1 cellular context compared by ENCODE assay signal in the genomic region with DNA sequence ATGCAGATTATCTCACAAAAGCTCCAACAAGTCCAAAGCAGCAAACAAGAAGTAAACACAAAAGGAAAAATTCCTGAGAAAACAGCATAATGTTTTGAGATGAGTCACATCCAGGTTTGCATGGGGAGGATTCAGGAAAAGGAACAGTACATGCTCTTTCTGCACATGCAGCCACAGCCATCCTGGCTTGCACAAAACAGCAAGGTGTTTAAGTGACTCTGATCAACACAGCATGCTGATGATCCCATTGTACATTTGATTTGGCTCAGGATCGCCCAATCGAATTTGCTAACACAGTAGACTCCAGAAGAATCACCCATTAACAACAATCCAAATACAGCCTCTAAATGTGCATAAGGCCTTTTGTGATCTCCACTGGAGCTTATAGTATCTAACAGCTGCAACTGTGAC.
TF ChIP-seq lines count a peak whose summit lies in the region.

No MANE protein-coding gene starts in this region.

TF ChIP-seq in H1, 55 proteins besides CTCF, POLR2A, EP300 and RAD21:
- TF ChIP-seq RXRA (IDR thresholded peaks at IDR 0.05; ENCODE audit: insufficient read depth, low read depth, low read length), result no peak
- no peak for TF ChIP-seq POU5F1 (IDR thresholded peaks at IDR 0.05; ENCODE audit: low read depth, low read length)
- TF ChIP-seq POLR2AphosphoS5 (IDR thresholded peaks at IDR 0.05; ENCODE audit: low read depth, low read length), result no peak
- no peak for TF ChIP-seq SP2 (IDR thresholded peaks at IDR 0.05; ENCODE audit: low read length)
- no peak for TF ChIP-seq KDM1A (IDR thresholded peaks at IDR 0.05; ENCODE audit: borderline replicate concordance, low read length)
- TF ChIP-seq GABPA (IDR thresholded peaks at IDR 0.05; ENCODE audit: borderline replicate concordance, insufficient read depth, low read length), result no peak
- TF ChIP-seq KDM4A (IDR thresholded peaks at IDR 0.05; ENCODE audit: low read depth, low read length, severe bottlenecking), result no peak
- TF ChIP-seq ASH2L (IDR thresholded peaks at IDR 0.05; ENCODE audit: low read length), result no peak
- no peak for TF ChIP-seq CTBP2 (IDR thresholded peaks at IDR 0.05; ENCODE audit: borderline replicate concordance, insufficient read depth, insufficient read length, low read length)
- TF ChIP-seq, protein P1, sequence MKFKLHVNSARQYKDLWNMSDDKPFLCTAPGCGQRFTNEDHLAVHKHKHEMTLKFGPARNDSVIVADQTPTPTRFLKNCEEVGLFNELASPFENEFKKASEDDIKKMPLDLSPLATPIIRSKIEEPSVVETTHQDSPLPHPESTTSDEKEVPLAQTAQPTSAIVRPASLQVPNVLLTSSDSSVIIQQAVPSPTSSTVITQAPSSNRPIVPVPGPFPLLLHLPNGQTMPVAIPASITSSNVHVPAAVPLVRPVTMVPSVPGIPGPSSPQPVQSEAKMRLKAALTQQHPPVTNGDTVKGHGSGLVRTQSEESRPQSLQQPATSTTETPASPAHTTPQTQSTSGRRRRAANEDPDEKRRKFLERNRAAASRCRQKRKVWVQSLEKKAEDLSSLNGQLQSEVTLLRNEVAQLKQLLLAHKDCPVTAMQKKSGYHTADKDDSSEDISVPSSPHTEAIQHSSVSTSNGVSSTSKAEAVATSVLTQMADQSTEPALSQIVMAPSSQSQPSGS (IDR thresholded peaks at IDR 0.05; ENCODE audit: low read length), result no peak
- TF ChIP-seq SRF (IDR thresholded peaks at IDR 0.05; ENCODE audit: low read depth, low read length), result no peak
- TF ChIP-seq JUND (IDR thresholded peaks at IDR 0.05; ENCODE audit: low read length), result no peak
- TF ChIP-seq TBP (IDR thresholded peaks at IDR 0.05; ENCODE audit: low read depth, low read length), result no peak
- TF ChIP-seq CHD1 (IDR thresholded peaks at IDR 0.05; ENCODE audit: low read depth, low read length), result no peak
- TF ChIP-seq, protein P2, sequence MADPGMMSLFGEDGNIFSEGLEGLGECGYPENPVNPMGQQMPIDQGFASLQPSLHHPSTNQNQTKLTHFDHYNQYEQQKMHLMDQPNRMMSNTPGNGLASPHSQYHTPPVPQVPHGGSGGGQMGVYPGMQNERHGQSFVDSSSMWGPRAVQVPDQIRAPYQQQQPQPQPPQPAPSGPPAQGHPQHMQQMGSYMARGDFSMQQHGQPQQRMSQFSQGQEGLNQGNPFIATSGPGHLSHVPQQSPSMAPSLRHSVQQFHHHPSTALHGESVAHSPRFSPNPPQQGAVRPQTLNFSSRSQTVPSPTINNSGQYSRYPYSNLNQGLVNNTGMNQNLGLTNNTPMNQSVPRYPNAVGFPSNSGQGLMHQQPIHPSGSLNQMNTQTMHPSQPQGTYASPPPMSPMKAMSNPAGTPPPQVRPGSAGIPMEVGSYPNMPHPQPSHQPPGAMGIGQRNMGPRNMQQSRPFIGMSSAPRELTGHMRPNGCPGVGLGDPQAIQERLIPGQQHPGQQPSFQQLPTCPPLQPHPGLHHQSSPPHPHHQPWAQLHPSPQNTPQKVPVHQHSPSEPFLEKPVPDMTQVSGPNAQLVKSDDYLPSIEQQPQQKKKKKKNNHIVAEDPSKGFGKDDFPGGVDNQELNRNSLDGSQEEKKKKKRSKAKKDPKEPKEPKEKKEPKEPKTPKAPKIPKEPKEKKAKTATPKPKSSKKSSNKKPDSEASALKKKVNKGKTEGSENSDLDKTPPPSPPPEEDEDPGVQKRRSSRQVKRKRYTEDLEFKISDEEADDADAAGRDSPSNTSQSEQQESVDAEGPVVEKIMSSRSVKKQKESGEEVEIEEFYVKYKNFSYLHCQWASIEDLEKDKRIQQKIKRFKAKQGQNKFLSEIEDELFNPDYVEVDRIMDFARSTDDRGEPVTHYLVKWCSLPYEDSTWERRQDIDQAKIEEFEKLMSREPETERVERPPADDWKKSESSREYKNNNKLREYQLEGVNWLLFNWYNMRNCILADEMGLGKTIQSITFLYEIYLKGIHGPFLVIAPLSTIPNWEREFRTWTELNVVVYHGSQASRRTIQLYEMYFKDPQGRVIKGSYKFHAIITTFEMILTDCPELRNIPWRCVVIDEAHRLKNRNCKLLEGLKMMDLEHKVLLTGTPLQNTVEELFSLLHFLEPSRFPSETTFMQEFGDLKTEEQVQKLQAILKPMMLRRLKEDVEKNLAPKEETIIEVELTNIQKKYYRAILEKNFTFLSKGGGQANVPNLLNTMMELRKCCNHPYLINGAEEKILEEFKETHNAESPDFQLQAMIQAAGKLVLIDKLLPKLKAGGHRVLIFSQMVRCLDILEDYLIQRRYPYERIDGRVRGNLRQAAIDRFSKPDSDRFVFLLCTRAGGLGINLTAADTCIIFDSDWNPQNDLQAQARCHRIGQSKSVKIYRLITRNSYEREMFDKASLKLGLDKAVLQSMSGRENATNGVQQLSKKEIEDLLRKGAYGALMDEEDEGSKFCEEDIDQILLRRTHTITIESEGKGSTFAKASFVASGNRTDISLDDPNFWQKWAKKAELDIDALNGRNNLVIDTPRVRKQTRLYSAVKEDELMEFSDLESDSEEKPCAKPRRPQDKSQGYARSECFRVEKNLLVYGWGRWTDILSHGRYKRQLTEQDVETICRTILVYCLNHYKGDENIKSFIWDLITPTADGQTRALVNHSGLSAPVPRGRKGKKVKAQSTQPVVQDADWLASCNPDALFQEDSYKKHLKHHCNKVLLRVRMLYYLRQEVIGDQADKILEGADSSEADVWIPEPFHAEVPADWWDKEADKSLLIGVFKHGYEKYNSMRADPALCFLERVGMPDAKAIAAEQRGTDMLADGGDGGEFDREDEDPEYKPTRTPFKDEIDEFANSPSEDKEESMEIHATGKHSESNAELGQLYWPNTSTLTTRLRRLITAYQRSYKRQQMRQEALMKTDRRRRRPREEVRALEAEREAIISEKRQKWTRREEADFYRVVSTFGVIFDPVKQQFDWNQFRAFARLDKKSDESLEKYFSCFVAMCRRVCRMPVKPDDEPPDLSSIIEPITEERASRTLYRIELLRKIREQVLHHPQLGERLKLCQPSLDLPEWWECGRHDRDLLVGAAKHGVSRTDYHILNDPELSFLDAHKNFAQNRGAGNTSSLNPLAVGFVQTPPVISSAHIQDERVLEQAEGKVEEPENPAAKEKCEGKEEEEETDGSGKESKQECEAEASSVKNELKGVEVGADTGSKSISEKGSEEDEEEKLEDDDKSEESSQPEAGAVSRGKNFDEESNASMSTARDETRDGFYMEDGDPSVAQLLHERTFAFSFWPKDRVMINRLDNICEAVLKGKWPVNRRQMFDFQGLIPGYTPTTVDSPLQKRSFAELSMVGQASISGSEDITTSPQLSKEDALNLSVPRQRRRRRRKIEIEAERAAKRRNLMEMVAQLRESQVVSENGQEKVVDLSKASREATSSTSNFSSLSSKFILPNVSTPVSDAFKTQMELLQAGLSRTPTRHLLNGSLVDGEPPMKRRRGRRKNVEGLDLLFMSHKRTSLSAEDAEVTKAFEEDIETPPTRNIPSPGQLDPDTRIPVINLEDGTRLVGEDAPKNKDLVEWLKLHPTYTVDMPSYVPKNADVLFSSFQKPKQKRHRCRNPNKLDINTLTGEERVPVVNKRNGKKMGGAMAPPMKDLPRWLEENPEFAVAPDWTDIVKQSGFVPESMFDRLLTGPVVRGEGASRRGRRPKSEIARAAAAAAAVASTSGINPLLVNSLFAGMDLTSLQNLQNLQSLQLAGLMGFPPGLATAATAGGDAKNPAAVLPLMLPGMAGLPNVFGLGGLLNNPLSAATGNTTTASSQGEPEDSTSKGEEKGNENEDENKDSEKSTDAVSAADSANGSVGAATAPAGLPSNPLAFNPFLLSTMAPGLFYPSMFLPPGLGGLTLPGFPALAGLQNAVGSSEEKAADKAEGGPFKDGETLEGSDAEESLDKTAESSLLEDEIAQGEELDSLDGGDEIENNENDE (IDR thresholded peaks at IDR 0.05; ENCODE audit: insufficient replicate concordance, low read length), result no peak
- TF ChIP-seq, protein P3, sequence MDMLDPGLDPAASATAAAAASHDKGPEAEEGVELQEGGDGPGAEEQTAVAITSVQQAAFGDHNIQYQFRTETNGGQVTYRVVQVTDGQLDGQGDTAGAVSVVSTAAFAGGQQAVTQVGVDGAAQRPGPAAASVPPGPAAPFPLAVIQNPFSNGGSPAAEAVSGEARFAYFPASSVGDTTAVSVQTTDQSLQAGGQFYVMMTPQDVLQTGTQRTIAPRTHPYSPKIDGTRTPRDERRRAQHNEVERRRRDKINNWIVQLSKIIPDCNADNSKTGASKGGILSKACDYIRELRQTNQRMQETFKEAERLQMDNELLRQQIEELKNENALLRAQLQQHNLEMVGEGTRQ (IDR thresholded peaks at IDR 0.05; ENCODE audit: low read length), result no peak
- TF ChIP-seq EGR1 (IDR thresholded peaks at IDR 0.05; ENCODE audit: borderline replicate concordance, low read depth, low read length), result no peak
